In genomic region chr3:72379500-72380187, GRCh38 we compare ENCODE assay signal across 11 cellular contexts.
DNase-seq lines count a peak whose midpoint lies in the region; ATAC-seq, FAIRE-seq and TF ChIP-seq lines count a peak whose summit lies in the region.
"Had no signal": no experiment of that assay in that cellular context is flagged by ENCODE, and none has a peak within 500 bp of the region (broad histone marks: within the 10 kb centered on the region; RNA-seq: fewer than 3 reads in every experiment).

No MANE protein-coding gene starts in this region.

- no peaks in the 10 kb centered on the region for H3K9me2 ChIP-seq in GM23338 (ENCODE audit: insufficient read depth)

- no peak overlapping the region for H3K9ac ChIP-seq in endothelial cell of umbilical vein (replicated peaks; ENCODE audit: extremely low read depth, insufficient read depth, low read length)

- no TSS peak for BruUV-seq in endothelial cell of umbilical vein (replicated peaks; lab: Mats Ljungman, UMichigan)

- no peaks in the 10 kb centered on the region for H3K9me1 ChIP-seq in endothelial cell of umbilical vein (replicated peaks; ENCODE audit: control insufficient read depth, extremely low read depth, insufficient read depth, low read length)

- intact Hi-C loops in endothelial cell of umbilical vein (cut with micrococcal nuclease) = no loop called here
- intact Hi-C loops in upper lobe of right lung (cut with DNase I) = no loop called here

- peaks cover 87% of the 10 kb centered on the region for H3K4me1 Mint-ChIP-seq in GM23338

- POLR2A ChIA-PET in endothelial cell of umbilical vein (lab: Charles Lee) = no interaction called here

- H3K4me2 ChIP-seq in GM23338 = peak overlapping the region; percentile 44; the same call in 1 of the 2 replicates
- no peak overlapping the region for H3K4me2 ChIP-seq in endothelial cell of umbilical vein (ENCODE audit: insufficient read depth, low read length)

- ATAC-seq in GM23338 = no peak
- ATAC-seq in upper lobe of right lung = no peak

- H3K27ac ChIP-seq in GM23338 (ENCODE audit: low read depth) (peak overlapping the region; percentile 60; the same call in 1 of the 2 replicates), endothelial cell of umbilical vein (ENCODE audit: insufficient read depth, low read depth, low read length) (no peak overlapping the region), upper lobe of right lung (no peak overlapping the region)
- H3K27ac ChIP-seq: SK-N-MC had no signal

- H3K4me1 ChIP-seq in GM23338 (ENCODE audit: insufficient read depth) (peaks cover 99% of the 10 kb centered on the region), endothelial cell of umbilical vein (ENCODE audit: control insufficient read depth, extremely low read depth, insufficient read depth, low read length) (peaks cover 11% of the 10 kb centered on the region), upper lobe of right lung (no peaks in the 10 kb centered on the region)

- H3K36me3 Mint-ChIP-seq in GM23338 (ENCODE audit: low read depth) = peaks cover 17% of the 10 kb centered on the region

- CTCF ChIA-PET in endothelial cell of umbilical vein (lab: Charles Lee) = interaction anchor here (1.1 to 1.4 kb wide), 2 partner anchors 14 to 54 kb away, joined by 3 read pairs; no protein-coding TSS in a partner anchor

- H3K4me3 Mint-ChIP-seq in GM23338 = no peak overlapping the region

- H3K9me3 ChIP-seq in endothelial cell of umbilical vein (replicated peaks; ENCODE audit: control insufficient read depth, insufficient read depth, low read length) (no peaks in the 10 kb centered on the region), upper lobe of right lung (no peaks in the 10 kb centered on the region)

- H3K9me3 Mint-ChIP-seq in GM23338 = no peaks in the 10 kb centered on the region

- DNase-seq in GM23338 (ENCODE audit: low spot score) (no peak), NCI-H345 treated with DMSO at 0.1 percent for 48 hours (lab: John Stamatoyannopoulos, UW; ENCODE audit: unreplicated experiment) (peak; percentile 78), endothelial cell of umbilical vein (ENCODE audit: low read depth, low spot score) (peak; percentile 24), renal cortical epithelial cell (ENCODE audit: low read depth) (peak; percentile 36), upper lobe of right lung (no peak), HPDE6-E6E7 (ENCODE audit: extremely low spot score) (no peak), NCI-H1694 treated with DMSO at 0.1 percent for 48 hours (lab: John Stamatoyannopoulos, UW) (no peak)
- no peak for DNase-seq in activated naive CD4-positive, alpha-beta T cell treated with Interleukin-2 at 50 U/mL for 16 hours
- DNase-seq: activated CD4-positive, alpha-beta T cell treated with anti-CD3 and anti-CD28 coated beads, Interleukin-2, amount 50 U/mL, for 48 hours; NCI-H1694 had no signal

- dilution Hi-C loops in endothelial cell of umbilical vein (cut with MboI; ENCODE audit: extremely low pct_ligation_motif_present, low sequenced_read_pairs) = no loop called here

- TF ChIP-seq CTCF in GM23338 (conservative IDR thresholded peaks at IDR 0.05; ENCODE audit: low read depth in 2 of 2) = no peak
- TF ChIP-seq CTCF in endothelial cell of umbilical vein (IDR thresholded peaks at IDR 0.05; ENCODE audit: extremely low read depth in 1 of 2, insufficient read depth in 1 of 2, low read depth in 1 of 2, low read length in 2 of 2) = no peak
- no peak for TF ChIP-seq CTCF in upper lobe of right lung (IDR thresholded peaks at IDR 0.05)

- H2AFZ ChIP-seq in GM23338 (no peak overlapping the region), endothelial cell of umbilical vein (ENCODE audit: low read depth, low read length) (no peak overlapping the region)

- no peak for TF ChIP-seq POLR2A in endothelial cell of umbilical vein (IDR thresholded peaks at IDR 0.05; ENCODE audit: low read depth, low read length)

- peaks cover 3% of the 10 kb centered on the region for H3K27me3 Mint-ChIP-seq in GM23338 (ENCODE audit: insufficient read depth, low read depth, poor library complexity)

- H4K20me1 ChIP-seq in GM23338 (replicated peaks; ENCODE audit: insufficient read depth) = peaks cover 33% of the 10 kb centered on the region; the same call in 1 of the 2 replicates
- H4K20me1 ChIP-seq in endothelial cell of umbilical vein (replicated peaks; ENCODE audit: control insufficient read depth, extremely low read depth, insufficient read depth, low read length) = peaks cover 4% of the 10 kb centered on the region

- FAIRE-seq in endothelial cell of umbilical vein (lab: Jason Lieb, UNC) = no peak

- H3K4me3 ChIP-seq in GM23338 (no peak overlapping the region), endothelial cell of umbilical vein (replicated peaks in 1 of 3; ENCODE audit: insufficient read depth in 1 of 3, low read depth in 1 of 3, low read length in 3 of 3) (no peak overlapping the region), upper lobe of right lung (no peak overlapping the region)
- H3K4me3 ChIP-seq: SK-N-MC had no signal

- H3K27ac Mint-ChIP-seq in GM23338 = no peak overlapping the region

- H3K79me2 ChIP-seq in GM23338 (replicated peaks; ENCODE audit: insufficient read depth) (peaks cover 68% of the 10 kb centered on the region), endothelial cell of umbilical vein (ENCODE audit: control insufficient read depth, insufficient read depth, low read length) (peaks cover 29% of the 10 kb centered on the region)

- H3K36me3 ChIP-seq in GM23338 (ENCODE audit: insufficient read depth) (0 out of 2 replicates have a peak, but pooled peaks cover 3% of the 10 kb centered on the region), endothelial cell of umbilical vein (ENCODE audit: control insufficient read depth in 2 of 2, extremely low read depth in 1 of 2, insufficient read depth in 2 of 2, low read length in 2 of 2) (peaks cover 3 to 6% of the 10 kb centered on the region in 2 experiments), upper lobe of right lung (peaks cover 32% of the 10 kb centered on the region)

- H3K27me3 ChIP-seq in GM23338 (ENCODE audit: insufficient read depth) = no peaks in the 10 kb centered on the region
- no peaks in the 10 kb centered on the region for H3K27me3 ChIP-seq in endothelial cell of umbilical vein (ENCODE audit: control insufficient read depth in 2 of 2, insufficient read depth in 2 of 2, low read length in 2 of 2)
- no peaks in the 10 kb centered on the region for H3K27me3 ChIP-seq in upper lobe of right lung

- peaks cover 9% of the 10 kb centered on the region; the same call in 1 of the 2 replicates for H3F3A ChIP-seq in GM23338 (replicated peaks; ENCODE audit: low read depth)

TF ChIP-seq in GM23338, 12 proteins besides CTCF, POLR2A, EP300 and RAD21 (continues in another document):
- TF ChIP-seq NANOG (IDR thresholded peaks at IDR 0.05; ENCODE audit: borderline replicate concordance) = no peak

TF ChIP-seq in endothelial cell of umbilical vein, 7 proteins besides CTCF, POLR2A, EP300 and RAD21:
- TF ChIP-seq JUN (IDR thresholded peaks at IDR 0.05; ENCODE audit: borderline replicate concordance, insufficient read depth, insufficient read length, low read depth) = no peak
- TF ChIP-seq, protein P1, sequence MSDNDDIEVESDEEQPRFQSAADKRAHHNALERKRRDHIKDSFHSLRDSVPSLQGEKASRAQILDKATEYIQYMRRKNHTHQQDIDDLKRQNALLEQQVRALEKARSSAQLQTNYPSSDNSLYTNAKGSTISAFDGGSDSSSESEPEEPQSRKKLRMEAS (IDR thresholded peaks at IDR 0.05; ENCODE audit: insufficient read depth, insufficient read length) = no peak
- no peak for TF ChIP-seq MYC (IDR thresholded peaks at IDR 0.05; ENCODE audit: low read depth, low read length)
- no peak for TF ChIP-seq FOS (IDR thresholded peaks at IDR 0.05; ENCODE audit: borderline replicate concordance, insufficient read depth, low read length)
- TF ChIP-seq EZH2 (IDR thresholded peaks at IDR 0.05; ENCODE audit: borderline replicate concordance, low read depth, low read length, severe bottlenecking) = no peak
- no peak for TF ChIP-seq GATA2 (IDR thresholded peaks at IDR 0.05; ENCODE audit: insufficient read depth, insufficient read length, low read depth, low read length)
- no peak for TF ChIP-seq POLR2AphosphoS5 (IDR thresholded peaks at IDR 0.05; ENCODE audit: insufficient read depth, low read depth, low read length)

Comparison
In these comparisons a context has a peak if more than half of its experiments do, and no peak if none do; other contexts are left out.
1. DNase-seq: peak in NCI-H345 treated with DMSO at 0.1 percent for 48 hours (single experiment), endothelial cell of umbilical vein (single experiment) and renal cortical epithelial cell (single experiment); none in GM23338 (single experiment), upper lobe of right lung (single experiment), HPDE6-E6E7 (single experiment), activated naive CD4-positive, alpha-beta T cell treated with Interleukin-2 at 50 U/mL for 16 hours (single experiment) and NCI-H1694 treated with DMSO at 0.1 percent for 48 hours (single experiment).